Comparison of ENCODE assay signal across 8 cellular contexts in the genomic region with DNA sequence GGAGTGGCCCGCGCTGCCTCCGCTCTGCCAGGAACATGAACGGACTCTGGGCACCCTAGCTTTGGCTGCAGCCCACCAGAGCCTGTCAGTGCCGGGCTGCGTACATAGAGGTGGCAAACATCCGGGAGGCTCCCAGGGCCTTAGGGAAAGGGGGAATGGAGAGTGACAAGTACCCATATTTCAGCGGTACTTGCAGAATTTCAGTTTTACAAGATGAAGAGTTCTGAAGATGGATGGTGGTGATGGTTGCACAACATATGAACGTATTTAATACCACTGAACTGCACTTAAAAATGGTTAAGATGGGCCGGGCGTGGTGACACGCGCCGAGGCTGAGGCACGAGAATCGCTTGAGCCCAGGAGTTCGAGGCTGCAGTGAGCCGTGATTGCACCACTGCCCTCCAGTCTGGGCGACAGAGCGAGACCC. TPM values are rescaled to one million over a fixed set of nuclear protein-coding genes. Genes with fewer than 3 reads are reported as not detected.
DNase-seq lines count a peak whose midpoint lies in the region; ATAC-seq and TF ChIP-seq lines count a peak whose summit lies in the region.

No MANE protein-coding gene starts in this region.

- no TSS peak for BruUV-seq in PC-3 (replicated peaks; lab: Mats Ljungman, UMichigan)

- no peaks in the 10 kb centered on the region for H3F3A ChIP-seq in PC-3 (ENCODE audit: low read length, unreplicated experiment)

- H3K36me3 ChIP-seq in DND-41 (ENCODE audit: insufficient read depth, low read length) (peaks cover 29% of the 10 kb centered on the region), PC-3 (ENCODE audit: low read depth, low read length) (peaks cover 6% of the 10 kb centered on the region), ovary (no peaks in the 10 kb centered on the region)

- no peak for TF ChIP-seq EP300 in ovary (IDR thresholded peaks at IDR 0.05)

- H3K27ac ChIP-seq in DND-41 (ENCODE audit: low read length): peak overlapping the region; percentile 97
- peak overlapping the region; percentile 78; the same call in 1 of the 2 replicates for H3K27ac ChIP-seq in PC-3 (ENCODE audit: low read length)
- peak overlapping the region; percentile 3 to 54 for H3K27ac ChIP-seq in ovary

- no peak for TF ChIP-seq POLR2A in ovary (IDR thresholded peaks at IDR 0.05)

- no peak for TF ChIP-seq CTCF in DND-41 (IDR thresholded peaks at IDR 0.05; ENCODE audit: borderline replicate concordance, extremely low read depth, low read length, poor library complexity, severe bottlenecking)
- no peak for TF ChIP-seq CTCF in PC-3 (conservative IDR thresholded peaks at IDR 0.05; ENCODE audit: low read depth, low read length)
- no peak for TF ChIP-seq CTCF in epithelial cell of esophagus (IDR thresholded peaks at IDR 0.05; ENCODE audit: insufficient read depth, low read depth, low read length, missing control alignments)
- TF ChIP-seq CTCF in ovary (IDR thresholded peaks at IDR 0.05): no peak

- intact Hi-C loops in PC-3 (cut with micrococcal nuclease) (loop anchor here (2.0 to 5.0 kb wide), 2 partner anchors 20 to 258 kb away; partner anchors contain the start of genes INO80B, MOB1A and WBP1), ovary (cut with DNase I) (no loop called here)

- H3K4me3 ChIP-seq in DND-41 (ENCODE audit: low read depth in 1 of 2, low read length in 2 of 2): peak overlapping the region; percentile 69 to 93
- H3K4me3 ChIP-seq in PC-3 (ENCODE audit: low read length): peak overlapping the region; percentile 85
- H3K4me3 ChIP-seq in epithelial cell of esophagus (ENCODE audit: low read length): peak overlapping the region; percentile 82
- H3K4me3 ChIP-seq in ovary: peak overlapping the region; percentile 64

- DNase-seq in DND-41: no peak
- DNase-seq in PC-3: no peak
- DNase-seq in epithelial cell of esophagus (ENCODE audit: low read depth): no peak
- DNase-seq in ovary: no peak
- no peak for DNase-seq in activated gamma-delta T cell (lab: John Stamatoyannopoulos, UW)
- no peak for DNase-seq in medulla oblongata (ENCODE audit: extremely low spot score)

- H3K4me1 ChIP-seq in DND-41 (ENCODE audit: insufficient read depth, low read length) (peaks cover 51% of the 10 kb centered on the region), PC-3 (ENCODE audit: insufficient read depth, low read length) (peaks cover 29% of the 10 kb centered on the region), ovary (ENCODE audit: insufficient read depth) (peaks cover 8% of the 10 kb centered on the region)

- POLR2A ChIA-PET in PC-3 (lab: Charles Lee; ENCODE audit: unreplicated experiment): interaction anchor here (1.0 kb wide), 1 partner anchor 21 kb away, joined by 5 read pairs; the partner anchor contains the start of gene MOB1A

- no peaks in the 10 kb centered on the region for H3K9me3 ChIP-seq in DND-41 (ENCODE audit: insufficient read depth, low read length, severe bottlenecking)
- no peaks in the 10 kb centered on the region for H3K9me3 ChIP-seq in PC-3 (ENCODE audit: low read length)
- no peaks in the 10 kb centered on the region for H3K9me3 ChIP-seq in ovary

- CTCF ChIA-PET in PC-3 (lab: Charles Lee): interaction anchor here (0.6 kb wide), 1 partner anchor 21 kb away, joined by 7 read pairs; the partner anchor contains the start of gene MOB1A

- no peaks in the 10 kb centered on the region for H3K27me3 ChIP-seq in DND-41 (ENCODE audit: insufficient read depth, low read length, poor library complexity)
- no peaks in the 10 kb centered on the region for H3K27me3 ChIP-seq in PC-3 (ENCODE audit: low read length)
- H3K27me3 ChIP-seq in ovary: no peaks in the 10 kb centered on the region

- 3 to 5% (median 4%) methylated on average over 20 of the region's 20 CpGs for WGBS in ovary, 3 donors

- H3K9me2 ChIP-seq in PC-3 (replicated peaks; ENCODE audit: low read length): no peaks in the 10 kb centered on the region

- H3K79me2 ChIP-seq in DND-41 (ENCODE audit: insufficient read depth, low read length) (peaks cover 58% of the 10 kb centered on the region), PC-3 (ENCODE audit: low read length) (peaks cover 59% of the 10 kb centered on the region)

- H3K9ac ChIP-seq in DND-41 (ENCODE audit: low read depth, low read length): peak overlapping the region; percentile 98
- peak overlapping the region; percentile 97 for H3K9ac ChIP-seq in PC-3 (ENCODE audit: low read length)

- H2AFZ ChIP-seq in DND-41 (ENCODE audit: low read depth, low read length) (peak overlapping the region; percentile 81), PC-3 (ENCODE audit: low read length) (peak overlapping the region; percentile 77; the same call in 1 of the 2 replicates)

- H4K20me1 ChIP-seq in DND-41 (ENCODE audit: insufficient read depth, low read length) (peaks cover 46% of the 10 kb centered on the region), PC-3 (ENCODE audit: low read length) (peaks cover 42% of the 10 kb centered on the region)

- ATAC-seq in DND-41 (ENCODE audit: insufficient read depth, low read depth): no peak
- no peak for ATAC-seq in PC-3
- ATAC-seq in HG02623 (IDR thresholded peaks at IDR 0.05; ENCODE audit: unreplicated experiment): no peak
- ATAC-seq in GM21825 (IDR thresholded peaks at IDR 0.05; ENCODE audit: unreplicated experiment): no peak

- peak overlapping the region; percentile 76 for H3K4me2 ChIP-seq in DND-41 (ENCODE audit: insufficient read depth, low read length)
- H3K4me2 ChIP-seq in PC-3 (ENCODE audit: low read length): peak overlapping the region; percentile 83

RNA-seq across cellular contexts. Expression of gene MTHFD2, which starts 0.9 kb away (rescaled TPM):
- total RNA-seq in PC-3 (2014; rRNA removed): 115 and 118 TPM in 2 replicates
- 100 to 1,000 TPM in 1 of 7 donors, 10 to 100 TPM in 5, 1 to 10 TPM in 1; 6.5 to 229 (median 20.4) TPM for total RNA-seq in ovary
- polyA plus RNA-seq in ovary: 10 to 100 TPM; 23.4 to 60.4 TPM

RNA-seq across cellular contexts. Expression of gene MOB1A, which starts 20.6 kb away (rescaled TPM):
- total RNA-seq in PC-3 (2014; rRNA removed) (51.6 and 69.8 TPM in 2 replicates), ovary (100 to 1,000 TPM in 3 of 7 donors, 10 to 100 TPM in 4; 63.9 to 122 (median 94.5) TPM)
- polyA plus RNA-seq in ovary: 10 to 100 TPM; 31.6 to 53.6 TPM

RNA-seq across cellular contexts. Expression of gene BOLA3, which starts 51.6 kb away (rescaled TPM):
- 60.9 and 104 TPM in 2 replicates for total RNA-seq in PC-3 (2014; rRNA removed)
- 10 to 100 TPM in 6 of 7 donors, 1 to 10 TPM in 1; 8.2 to 30.1 (median 15.3) TPM for total RNA-seq in ovary
- 10 to 100 TPM; 20.9 to 34.4 TPM for polyA plus RNA-seq in ovary

Comparison
In these comparisons a context has a peak if more than half of its experiments do, and no peak if none do; other contexts are left out.
1. H3K27ac ChIP-seq: peak in every context shown above with its lines; median percentile 97 in DND-41; 78 in PC-3; 28 in ovary.